20 cellular contexts compared by ENCODE assay signal in genomic region chr11:115718945-115719344, GRCh38.
A peak's percentile ranks its signal among the peaks of the same experiment; 100 is the strongest.
DNase-seq lines count a peak whose midpoint lies in the region; ATAC-seq, FAIRE-seq and TF ChIP-seq lines count a peak whose summit lies in the region.
"Had no signal": no experiment of that assay in that cellular context is flagged by ENCODE, and none has a peak within 500 bp of the region (broad histone marks: within the 10 kb centered on the region; RNA-seq: fewer than 3 reads in every experiment).

No MANE protein-coding gene starts in this region.

- TF ChIP-seq POLR2A in HepG2 (IDR thresholded peaks at IDR 0.05; ENCODE audit: insufficient read depth in 1 of 2, low read depth in 2 of 2, low read length in 2 of 2) = no peak

- FAIRE-seq in HepG2 (lab: Jason Lieb, UNC) (no peak), small intestine (lab: Jason Lieb, UNC) (no peak)
- FAIRE-seq: A549, D721Med, G401.6, GM12891, GM19239 had no signal

- H3K79me2 ChIP-seq in HepG2 (ENCODE audit: insufficient read depth, low read length) = no peaks in the 10 kb centered on the region

- H3K4me3 ChIP-seq in liver (ENCODE audit: low read depth in 1 of 3, low read length in 3 of 3) (no peak overlapping the region), HepG2 (replicated peaks in 1 of 3; ENCODE audit: insufficient read depth in 1 of 3, low read depth in 2 of 3, low read length in 3 of 3) (no peak overlapping the region), small intestine (ENCODE audit: low read depth in 1 of 2, low read length in 2 of 2) (no peak overlapping the region)
- H3K4me3 ChIP-seq: A549; BLaER1 treated with 17β-estradiol and CSF1 and Interleukin-3, amounts not matched to agents 10 nM and 100 nM had no signal

- TF ChIP-seq RAD21 in liver (IDR thresholded peaks at IDR 0.05) (no peak), HepG2 (CRISPR knock-in tag; IDR thresholded peaks at IDR 0.05) (no peak)

- in situ Hi-C loops in HepG2 (cut with HindIII; ENCODE audit: extremely low pct_ligation_motif_present, low pct_unique_long_range_greater_than_20kb) = no loop called here

- H4K20me1 ChIP-seq in HepG2 (ENCODE audit: insufficient read depth, low read length) = no peaks in the 10 kb centered on the region
- H4K20me1 ChIP-seq: BLaER1 treated with 17β-estradiol and CSF1 and Interleukin-3, amounts not matched to agents 10 nM and 100 nM had no signal

- peak; percentile 7 for DNase-seq in NCI-H1092 treated with DMSO at 0.1 percent for 48 hours (lab: John Stamatoyannopoulos, UW)
- DNase-seq in NCI-H1092 (lab: John Stamatoyannopoulos, UW) = no peak
- DNase-seq in HepG2 (ENCODE audit: low spot score) = no peak
- peak; percentile 48 for DNase-seq in small intestine
- DNase-seq: AML-193; Caco-2; Calu3; CD4-positive, alpha-beta T cell; CD8-positive, alpha-beta T cell; GF-D8 had no signal

- no peak overlapping the region for H2AFZ ChIP-seq in HepG2 (ENCODE audit: low read length)

- CTCF ChIA-PET in HepG2 (lab: Yijun Ruan, JAX; ENCODE audit: low intra/inter-chr PET ratio, low total read pairs) = no interaction called here

- H3K9ac ChIP-seq in liver (ENCODE audit: low read depth in 1 of 2, low read length in 2 of 2) = no peak overlapping the region
- H3K9ac ChIP-seq in HepG2 (ENCODE audit: insufficient read depth, low read depth, low read length) = no peak overlapping the region
- H3K9ac ChIP-seq: BLaER1 treated with 17β-estradiol and CSF1 and Interleukin-3, amounts not matched to agents 10 nM and 100 nM had no signal

- no peak overlapping the region for H3K4me2 ChIP-seq in HepG2 (ENCODE audit: low read depth, low read length)
- H3K4me2 ChIP-seq: A549; BLaER1 treated with 17β-estradiol and CSF1 and Interleukin-3, amounts not matched to agents 10 nM and 100 nM had no signal

- H3K4me1 ChIP-seq in liver (ENCODE audit: control insufficient read depth in 4 of 4, insufficient read depth in 4 of 4, low read length in 3 of 4) (peaks cover 0 to 5% (median 0%) of the 10 kb centered on the region in 4 donors), HepG2 (ENCODE audit: insufficient read depth, low read length) (no peaks in the 10 kb centered on the region), small intestine (ENCODE audit: control insufficient read depth in 2 of 2, insufficient read depth in 1 of 2, low read depth in 1 of 2, low read length in 1 of 2) (no peaks in the 10 kb centered on the region)
- H3K4me1 ChIP-seq: A549 had no signal

- TF ChIP-seq EP300 in HepG2 (IDR thresholded peaks at IDR 0.05; ENCODE audit: low read depth in 2 of 2, low read length in 2 of 2) = no peak
- TF ChIP-seq EP300 in HepG2 (CRISPR knock-in tag; IDR thresholded peaks at IDR 0.05; ENCODE audit: borderline replicate concordance) = no peak

- H3K27ac ChIP-seq in liver (ENCODE audit: low read depth in 1 of 2, low read length in 2 of 2) = no peak overlapping the region
- H3K27ac ChIP-seq in HepG2 (ENCODE audit: extremely low read length, insufficient read depth, low read length) = no peak overlapping the region
- no peak overlapping the region for H3K27ac ChIP-seq in small intestine (ENCODE audit: low read depth in 1 of 2, low read length in 1 of 2)
- H3K27ac ChIP-seq: 22Rv1; A549; BLaER1 treated with 17β-estradiol and CSF1 and Interleukin-3, amounts not matched to agents 10 nM and 100 nM; C4-2B had no signal

- POLR2A ChIA-PET in HepG2 (lab: Yijun Ruan, JAX) = no interaction called here

- TF ChIP-seq CTCF in liver (IDR thresholded peaks at IDR 0.05; ENCODE audit: low read depth, low read length, missing input control) (no peak), HepG2 (CRISPR knock-in tag; IDR thresholded peaks at IDR 0.05) (no peak)

- no TSS peak for BruUV-seq in HepG2 (replicated peaks; lab: Mats Ljungman, UMichigan)

- H3K27me3 ChIP-seq in liver (ENCODE audit: control insufficient read depth in 4 of 4, insufficient read depth in 4 of 4, low read length in 3 of 4) (no peaks in the 10 kb centered on the region), HepG2 (ENCODE audit: control insufficient read depth in 1 of 2, insufficient read depth in 2 of 2, low read length in 2 of 2) (peaks cover 0 to 12% of the 10 kb centered on the region in 2 experiments; a peak in 3 of 5 replicates), small intestine (ENCODE audit: control insufficient read depth in 2 of 2, insufficient read depth in 2 of 2, low read length in 2 of 2) (no peaks in the 10 kb centered on the region)
- H3K27me3 ChIP-seq: BLaER1 treated with 17β-estradiol and CSF1 and Interleukin-3, amounts not matched to agents 10 nM and 100 nM had no signal

- WGBS in liver = 38% methylated on average over 3 of the region's 3 CpGs
- WGBS in HepG2 (ENCODE audit: low lambda C conversion rate) = 0% methylated on average over 3 of the region's 3 CpGs
- 24 to 68% (median 42%) methylated on average over 3 of the region's 3 CpGs for WGBS in small intestine, 3 donors

- H3K36me3 ChIP-seq in liver (ENCODE audit: control insufficient read depth in 4 of 4, insufficient read depth in 3 of 4, low read depth in 1 of 4, low read length in 3 of 4) (no peaks in the 10 kb centered on the region), HepG2 (replicated peaks in 1 of 2; ENCODE audit: control insufficient read depth in 1 of 2, insufficient read depth in 2 of 2, low read length in 2 of 2) (no peaks in the 10 kb centered on the region), small intestine (ENCODE audit: control insufficient read depth in 2 of 2, insufficient read depth in 2 of 2, low read length in 2 of 2) (no peaks in the 10 kb centered on the region)
- H3K36me3 ChIP-seq: BLaER1 treated with 17β-estradiol and CSF1 and Interleukin-3, amounts not matched to agents 10 nM and 100 nM had no signal

- intact Hi-C loops in HepG2 (cut with micrococcal nuclease; ENCODE audit: unreplicated experiment) = no loop called here

- ATAC-seq in HepG2 (no peak), HG03045 (IDR thresholded peaks at IDR 0.05; ENCODE audit: unreplicated experiment) (no peak)
- ATAC-seq: A549; CD8-positive, alpha-beta T cell had no signal

- H3K9me3 ChIP-seq in liver (ENCODE audit: control insufficient read depth in 4 of 4, low read length in 3 of 4) (no peaks in the 10 kb centered on the region), HepG2 (ENCODE audit: low read length) (no peaks in the 10 kb centered on the region), small intestine (ENCODE audit: control insufficient read depth, low read depth) (no peaks in the 10 kb centered on the region)
- H3K9me3 ChIP-seq: A549; BLaER1 treated with 17β-estradiol and CSF1 and Interleukin-3, amounts not matched to agents 10 nM and 100 nM; Caco-2 had no signal

TF ChIP-seq in liver, 16 proteins besides CTCF, POLR2A, EP300 and RAD21:
- no peak for TF ChIP-seq EGR1 (IDR thresholded peaks at IDR 0.05; ENCODE audit: low read depth in 2 of 2)
- peak in 1 of 2 donors; percentile 26 for TF ChIP-seq RXRA (IDR thresholded peaks at IDR 0.05)
- TF ChIP-seq HNF4A (conservative IDR thresholded peaks at IDR 0.05) = peak; percentile 88 to 92
- peak; percentile 25 for TF ChIP-seq SP1 (IDR thresholded peaks at IDR 0.05)

TF ChIP-seq in HepG2, 621 proteins besides CTCF, POLR2A, EP300 and RAD21 (continues in another document):
- no peak for TF ChIP-seq PHF20 (CRISPR knock-in tag; IDR thresholded peaks at IDR 0.05)
- no peak for TF ChIP-seq HDAC1 (CRISPR knock-in tag; IDR thresholded peaks at IDR 0.05)
- TF ChIP-seq, protein P1, sequence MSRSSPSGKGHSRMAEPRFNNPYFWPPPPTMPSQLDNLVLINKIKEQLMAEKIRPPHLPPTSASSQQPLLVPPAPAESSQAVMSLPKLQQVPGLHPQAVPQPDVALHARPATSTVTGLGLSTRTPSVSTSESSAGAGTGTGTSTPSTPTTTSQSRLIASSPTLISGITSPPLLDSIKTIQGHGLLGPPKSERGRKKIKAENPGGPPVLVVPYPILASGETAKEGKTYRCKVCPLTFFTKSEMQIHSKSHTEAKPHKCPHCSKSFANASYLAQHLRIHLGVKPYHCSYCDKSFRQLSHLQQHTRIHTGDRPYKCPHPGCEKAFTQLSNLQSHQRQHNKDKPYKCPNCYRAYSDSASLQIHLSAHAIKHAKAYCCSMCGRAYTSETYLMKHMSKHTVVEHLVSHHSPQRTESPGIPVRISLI (CRISPR knock-in tag; IDR thresholded peaks at IDR 0.05; ENCODE audit: borderline replicate concordance) = no peak
- TF ChIP-seq, protein P2, sequence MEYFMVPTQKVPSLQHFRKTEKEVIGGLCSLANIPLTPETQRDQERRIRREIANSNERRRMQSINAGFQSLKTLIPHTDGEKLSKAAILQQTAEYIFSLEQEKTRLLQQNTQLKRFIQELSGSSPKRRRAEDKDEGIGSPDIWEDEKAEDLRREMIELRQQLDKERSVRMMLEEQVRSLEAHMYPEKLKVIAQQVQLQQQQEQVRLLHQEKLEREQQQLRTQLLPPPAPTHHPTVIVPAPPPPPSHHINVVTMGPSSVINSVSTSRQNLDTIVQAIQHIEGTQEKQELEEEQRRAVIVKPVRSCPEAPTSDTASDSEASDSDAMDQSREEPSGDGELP (IDR thresholded peaks at IDR 0.05; ENCODE audit: borderline replicate concordance, low read depth) = no peak
- TF ChIP-seq ZNF274 (CRISPR knock-in tag; IDR thresholded peaks at IDR 0.05) = no peak
- TF ChIP-seq ZNF891 (CRISPR knock-in tag; IDR thresholded peaks at IDR 0.05) = no peak

Comparison
In these comparisons a context has a peak if more than half of its experiments do, and no peak if none do; other contexts are left out.
1. DNase-seq: peak in NCI-H1092 treated with DMSO at 0.1 percent for 48 hours (single experiment) and small intestine (single experiment); none in NCI-H1092 (single experiment) and HepG2 (single experiment).